Comparison of ENCODE assay signal across 1 cellular context in the genomic region with DNA sequence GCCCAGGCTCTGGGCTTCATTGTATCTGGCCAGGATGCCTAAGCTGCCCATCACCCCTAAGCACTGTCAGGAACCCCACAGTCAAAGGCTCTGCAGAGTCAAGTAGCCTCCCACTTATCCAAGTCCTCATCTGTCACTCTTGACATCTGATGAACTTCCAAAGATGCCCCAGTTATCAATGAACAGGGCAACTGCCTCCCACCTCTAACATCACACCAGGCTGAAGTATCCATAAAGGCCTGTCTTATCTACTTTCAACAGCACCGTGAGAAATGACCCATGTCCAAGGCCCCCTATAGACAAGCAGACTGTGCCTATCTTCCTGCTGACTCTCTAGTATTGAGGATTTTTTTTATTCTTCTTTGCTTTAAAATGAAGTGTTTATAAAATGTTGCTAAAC.
TF ChIP-seq lines count a peak whose summit lies in the region.

No MANE protein-coding gene starts in this region.

TF ChIP-seq in K562, 482 proteins besides CTCF, POLR2A, EP300 and RAD21 (continued from another document and continues in another):
- TF ChIP-seq, protein P1, sequence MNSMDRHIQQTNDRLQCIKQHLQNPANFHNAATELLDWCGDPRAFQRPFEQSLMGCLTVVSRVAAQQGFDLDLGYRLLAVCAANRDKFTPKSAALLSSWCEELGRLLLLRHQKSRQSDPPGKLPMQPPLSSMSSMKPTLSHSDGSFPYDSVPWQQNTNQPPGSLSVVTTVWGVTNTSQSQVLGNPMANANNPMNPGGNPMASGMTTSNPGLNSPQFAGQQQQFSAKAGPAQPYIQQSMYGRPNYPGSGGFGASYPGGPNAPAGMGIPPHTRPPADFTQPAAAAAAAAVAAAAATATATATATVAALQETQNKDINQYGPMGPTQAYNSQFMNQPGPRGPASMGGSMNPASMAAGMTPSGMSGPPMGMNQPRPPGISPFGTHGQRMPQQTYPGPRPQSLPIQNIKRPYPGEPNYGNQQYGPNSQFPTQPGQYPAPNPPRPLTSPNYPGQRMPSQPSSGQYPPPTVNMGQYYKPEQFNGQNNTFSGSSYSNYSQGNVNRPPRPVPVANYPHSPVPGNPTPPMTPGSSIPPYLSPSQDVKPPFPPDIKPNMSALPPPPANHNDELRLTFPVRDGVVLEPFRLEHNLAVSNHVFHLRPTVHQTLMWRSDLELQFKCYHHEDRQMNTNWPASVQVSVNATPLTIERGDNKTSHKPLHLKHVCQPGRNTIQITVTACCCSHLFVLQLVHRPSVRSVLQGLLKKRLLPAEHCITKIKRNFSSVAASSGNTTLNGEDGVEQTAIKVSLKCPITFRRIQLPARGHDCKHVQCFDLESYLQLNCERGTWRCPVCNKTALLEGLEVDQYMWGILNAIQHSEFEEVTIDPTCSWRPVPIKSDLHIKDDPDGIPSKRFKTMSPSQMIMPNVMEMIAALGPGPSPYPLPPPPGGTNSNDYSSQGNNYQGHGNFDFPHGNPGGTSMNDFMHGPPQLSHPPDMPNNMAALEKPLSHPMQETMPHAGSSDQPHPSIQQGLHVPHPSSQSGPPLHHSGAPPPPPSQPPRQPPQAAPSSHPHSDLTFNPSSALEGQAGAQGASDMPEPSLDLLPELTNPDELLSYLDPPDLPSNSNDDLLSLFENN (IDR thresholded peaks at IDR 0.05; ENCODE audit: low read depth in 2 of 2, low read length in 2 of 2), result no peak
- TF ChIP-seq ZNF24 (IDR thresholded peaks at IDR 0.05) (no peak), RB1 (IDR thresholded peaks at IDR 0.05; ENCODE audit: low read depth) (no peak), SMARCA5 (IDR thresholded peaks at IDR 0.05) (no peak), C11orf30 (IDR thresholded peaks at IDR 0.05; ENCODE audit: low read depth) (no peak), ESRRA (IDR thresholded peaks at IDR 0.05; ENCODE audit: borderline replicate concordance, low read depth) (no peak), COPS2 (conservative IDR thresholded peaks at IDR 0.05) (no peak), RBBP5 (IDR thresholded peaks at IDR 0.05; ENCODE audit: borderline replicate concordance, insufficient read depth, low read length, poor library complexity, severe bottlenecking) (no peak), U2AF1 (optimal IDR thresholded peaks at IDR 0.05; ENCODE audit: low read depth, low read length) (no peak), NCOA4 (IDR thresholded peaks at IDR 0.05; ENCODE audit: partially characterized antibody) (no peak), YY1 (IDR thresholded peaks at IDR 0.05; ENCODE audit: borderline replicate concordance in 1 of 3, control insufficient read depth in 1 of 3, extremely low read depth in 1 of 3, insufficient read depth in 3 of 3, insufficient read length in 1 of 3, insufficient replicate concordance in 2 of 3, low read depth in 1 of 3, low read length in 2 of 3) (no peak), ZC3H11A (IDR thresholded peaks at IDR 0.05; ENCODE audit: low read depth, low read length) (no peak), SETDB1 (IDR thresholded peaks at IDR 0.05; ENCODE audit: low read length) (no peak), POLR2H (tag; IDR thresholded peaks at IDR 0.05; ENCODE audit: low read depth) (no peak), ETV6 (IDR thresholded peaks at IDR 0.05; ENCODE audit: borderline replicate concordance in 1 of 2, low read depth in 2 of 2, low read length in 1 of 2) (no peak), ETV6 (CRISPR knock-in tag; IDR thresholded peaks at IDR 0.05; ENCODE audit: borderline replicate concordance) (no peak), ZNF212 (CRISPR knock-in tag; IDR thresholded peaks at IDR 0.05) (no peak), ZNF699 (CRISPR knock-in tag; IDR thresholded peaks at IDR 0.05; ENCODE audit: insufficient replicate concordance) (no peak), ZNF3 (CRISPR knock-in tag; IDR thresholded peaks at IDR 0.05) (no peak), NR4A1 (CRISPR knock-in tag; IDR thresholded peaks at IDR 0.05) (no peak), NR4A1 (tag; IDR thresholded peaks at IDR 0.05) (no peak), NCOR1 (IDR thresholded peaks at IDR 0.05) (peak; percentile 85), ZFX (CRISPR knock-in tag; IDR thresholded peaks at IDR 0.05) (no peak), ZNF133 (CRISPR knock-in tag; IDR thresholded peaks at IDR 0.05) (no peak), TBP (optimal IDR thresholded peaks at IDR 0.05; ENCODE audit: low read depth, low read length) (no peak), ZNF316 (IDR thresholded peaks at IDR 0.05) (no peak), RCOR1 (IDR thresholded peaks at IDR 0.05; ENCODE audit: borderline replicate concordance in 1 of 2, low read depth in 2 of 2, low read length in 2 of 2) (peak in 1 of 2 experiments; percentile 43; a peak in 2 of 4 replicates), KHSRP (IDR thresholded peaks at IDR 0.05) (no peak), PML (IDR thresholded peaks at IDR 0.05; ENCODE audit: low read length) (peak; percentile 46; the same call in 1 of the 2 replicates), SMARCE1 (IDR thresholded peaks at IDR 0.05) (0 out of 2 replicates have a peak, but pooled peaks have one; percentile 43), ZNF778 (CRISPR knock-in tag; IDR thresholded peaks at IDR 0.05) (no peak), ZNF174 (CRISPR knock-in tag; IDR thresholded peaks at IDR 0.05) (no peak), MECOM (CRISPR knock-in tag; IDR thresholded peaks at IDR 0.05) (0 out of 2 replicates have a peak, but pooled peaks have one; percentile 54), MTF1 (CRISPR knock-in tag; IDR thresholded peaks at IDR 0.05; ENCODE audit: borderline replicate concordance) (no peak), NR2C1 (IDR thresholded peaks at IDR 0.05) (no peak), NR2C1 (tag; IDR thresholded peaks at IDR 0.05) (0 out of 2 replicates have a peak, but pooled peaks have one; percentile 13), RBM25 (IDR thresholded peaks at IDR 0.05; ENCODE audit: low read depth, low read length, severe bottlenecking) (no peak), SMAD4 (CRISPR knock-in tag; conservative IDR thresholded peaks at IDR 0.05) (no peak), NRF1 (conservative IDR thresholded peaks at IDR 0.05 in 1 of 2, IDR thresholded peaks at IDR 0.05 in 1 of 2) (no peak), XRCC4 (IDR thresholded peaks at IDR 0.05; ENCODE audit: extremely low read depth, insufficient read depth, insufficient read length) (no peak), ELF1 (tag; IDR thresholded peaks at IDR 0.05) (no peak), KDM5B (IDR thresholded peaks at IDR 0.05; ENCODE audit: insufficient replicate concordance, low read depth, low read length) (no peak), CXXC5 (CRISPR knock-in tag; IDR thresholded peaks at IDR 0.05) (peak; percentile 71)
- TF ChIP-seq, protein P2, sequence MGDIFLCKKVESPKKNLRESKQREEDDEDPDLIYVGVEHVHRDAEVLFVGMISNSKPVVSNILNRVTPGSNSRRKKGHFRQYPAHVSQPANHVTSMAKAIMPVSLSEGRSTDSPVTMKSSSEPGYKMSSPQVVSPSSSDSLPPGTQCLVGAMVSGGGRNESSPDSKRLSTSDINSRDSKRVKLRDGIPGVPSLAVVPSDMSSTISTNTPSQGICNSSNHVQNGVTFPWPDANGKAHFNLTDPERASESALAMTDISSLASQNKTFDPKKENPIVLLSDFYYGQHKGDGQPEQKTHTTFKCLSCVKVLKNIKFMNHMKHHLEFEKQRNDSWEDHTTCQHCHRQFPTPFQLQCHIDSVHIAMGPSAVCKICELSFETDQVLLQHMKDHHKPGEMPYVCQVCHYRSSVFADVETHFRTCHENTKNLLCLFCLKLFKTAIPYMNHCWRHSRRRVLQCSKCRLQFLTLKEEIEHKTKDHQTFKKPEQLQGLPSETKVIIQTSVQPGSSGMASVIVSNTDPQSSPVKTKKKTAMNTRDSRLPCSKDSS (IDR thresholded peaks at IDR 0.05; ENCODE audit: low read depth, partially characterized antibody), result no peak
- TF ChIP-seq, protein P3, sequence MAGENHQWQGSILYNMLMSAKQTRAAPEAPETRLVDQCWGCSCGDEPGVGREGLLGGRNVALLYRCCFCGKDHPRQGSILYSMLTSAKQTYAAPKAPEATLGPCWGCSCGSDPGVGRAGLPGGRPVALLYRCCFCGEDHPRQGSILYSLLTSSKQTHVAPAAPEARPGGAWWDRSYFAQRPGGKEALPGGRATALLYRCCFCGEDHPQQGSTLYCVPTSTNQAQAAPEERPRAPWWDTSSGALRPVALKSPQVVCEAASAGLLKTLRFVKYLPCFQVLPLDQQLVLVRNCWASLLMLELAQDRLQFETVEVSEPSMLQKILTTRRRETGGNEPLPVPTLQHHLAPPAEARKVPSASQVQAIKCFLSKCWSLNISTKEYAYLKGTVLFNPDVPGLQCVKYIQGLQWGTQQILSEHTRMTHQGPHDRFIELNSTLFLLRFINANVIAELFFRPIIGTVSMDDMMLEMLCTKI (IDR thresholded peaks at IDR 0.05; ENCODE audit: partially characterized antibody), result no peak
- TF ChIP-seq, protein P4, sequence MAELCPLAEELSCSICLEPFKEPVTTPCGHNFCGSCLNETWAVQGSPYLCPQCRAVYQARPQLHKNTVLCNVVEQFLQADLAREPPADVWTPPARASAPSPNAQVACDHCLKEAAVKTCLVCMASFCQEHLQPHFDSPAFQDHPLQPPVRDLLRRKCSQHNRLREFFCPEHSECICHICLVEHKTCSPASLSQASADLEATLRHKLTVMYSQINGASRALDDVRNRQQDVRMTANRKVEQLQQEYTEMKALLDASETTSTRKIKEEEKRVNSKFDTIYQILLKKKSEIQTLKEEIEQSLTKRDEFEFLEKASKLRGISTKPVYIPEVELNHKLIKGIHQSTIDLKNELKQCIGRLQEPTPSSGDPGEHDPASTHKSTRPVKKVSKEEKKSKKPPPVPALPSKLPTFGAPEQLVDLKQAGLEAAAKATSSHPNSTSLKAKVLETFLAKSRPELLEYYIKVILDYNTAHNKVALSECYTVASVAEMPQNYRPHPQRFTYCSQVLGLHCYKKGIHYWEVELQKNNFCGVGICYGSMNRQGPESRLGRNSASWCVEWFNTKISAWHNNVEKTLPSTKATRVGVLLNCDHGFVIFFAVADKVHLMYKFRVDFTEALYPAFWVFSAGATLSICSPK (IDR thresholded peaks at IDR 0.05; ENCODE audit: borderline replicate concordance), result no peak
- TF ChIP-seq, protein P5, sequence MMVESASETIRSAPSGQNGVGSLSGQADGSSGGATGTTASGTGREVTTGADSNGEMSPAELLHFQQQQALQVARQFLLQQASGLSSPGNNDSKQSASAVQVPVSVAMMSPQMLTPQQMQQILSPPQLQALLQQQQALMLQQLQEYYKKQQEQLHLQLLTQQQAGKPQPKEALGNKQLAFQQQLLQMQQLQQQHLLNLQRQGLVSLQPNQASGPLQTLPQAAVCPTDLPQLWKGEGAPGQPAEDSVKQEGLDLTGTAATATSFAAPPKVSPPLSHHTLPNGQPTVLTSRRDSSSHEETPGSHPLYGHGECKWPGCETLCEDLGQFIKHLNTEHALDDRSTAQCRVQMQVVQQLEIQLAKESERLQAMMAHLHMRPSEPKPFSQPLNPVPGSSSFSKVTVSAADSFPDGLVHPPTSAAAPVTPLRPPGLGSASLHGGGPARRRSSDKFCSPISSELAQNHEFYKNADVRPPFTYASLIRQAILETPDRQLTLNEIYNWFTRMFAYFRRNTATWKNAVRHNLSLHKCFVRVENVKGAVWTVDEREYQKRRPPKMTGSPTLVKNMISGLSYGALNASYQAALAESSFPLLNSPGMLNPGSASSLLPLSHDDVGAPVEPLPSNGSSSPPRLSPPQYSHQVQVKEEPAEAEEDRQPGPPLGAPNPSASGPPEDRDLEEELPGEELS (CRISPR knock-in tag; IDR thresholded peaks at IDR 0.05; ENCODE audit: borderline replicate concordance), result no peak
- TF ChIP-seq, protein P6, sequence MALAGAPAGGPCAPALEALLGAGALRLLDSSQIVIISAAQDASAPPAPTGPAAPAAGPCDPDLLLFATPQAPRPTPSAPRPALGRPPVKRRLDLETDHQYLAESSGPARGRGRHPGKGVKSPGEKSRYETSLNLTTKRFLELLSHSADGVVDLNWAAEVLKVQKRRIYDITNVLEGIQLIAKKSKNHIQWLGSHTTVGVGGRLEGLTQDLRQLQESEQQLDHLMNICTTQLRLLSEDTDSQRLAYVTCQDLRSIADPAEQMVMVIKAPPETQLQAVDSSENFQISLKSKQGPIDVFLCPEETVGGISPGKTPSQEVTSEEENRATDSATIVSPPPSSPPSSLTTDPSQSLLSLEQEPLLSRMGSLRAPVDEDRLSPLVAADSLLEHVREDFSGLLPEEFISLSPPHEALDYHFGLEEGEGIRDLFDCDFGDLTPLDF (CRISPR knock-in tag; IDR thresholded peaks at IDR 0.05), result no peak
- TF ChIP-seq, protein P7, sequence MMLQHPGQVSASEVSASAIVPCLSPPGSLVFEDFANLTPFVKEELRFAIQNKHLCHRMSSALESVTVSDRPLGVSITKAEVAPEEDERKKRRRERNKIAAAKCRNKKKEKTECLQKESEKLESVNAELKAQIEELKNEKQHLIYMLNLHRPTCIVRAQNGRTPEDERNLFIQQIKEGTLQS (IDR thresholded peaks at IDR 0.05), result no peak
- TF ChIP-seq, protein P7 (CRISPR knock-in tag; conservative IDR thresholded peaks at IDR 0.05), result no peak
- TF ChIP-seq, protein P8, sequence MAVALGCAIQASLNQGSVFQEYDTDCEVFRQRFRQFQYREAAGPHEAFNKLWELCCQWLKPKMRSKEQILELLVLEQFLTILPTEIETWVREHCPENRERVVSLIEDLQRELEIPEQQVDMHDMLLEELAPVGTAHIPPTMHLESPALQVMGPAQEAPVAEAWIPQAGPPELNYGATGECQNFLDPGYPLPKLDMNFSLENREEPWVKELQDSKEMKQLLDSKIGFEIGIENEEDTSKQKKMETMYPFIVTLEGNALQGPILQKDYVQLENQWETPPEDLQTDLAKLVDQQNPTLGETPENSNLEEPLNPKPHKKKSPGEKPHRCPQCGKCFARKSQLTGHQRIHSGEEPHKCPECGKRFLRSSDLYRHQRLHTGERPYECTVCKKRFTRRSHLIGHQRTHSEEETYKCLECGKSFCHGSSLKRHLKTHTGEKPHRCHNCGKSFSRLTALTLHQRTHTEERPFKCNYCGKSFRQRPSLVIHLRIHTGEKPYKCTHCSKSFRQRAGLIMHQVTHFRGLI (CRISPR knock-in tag; IDR thresholded peaks at IDR 0.05), result no peak
- TF ChIP-seq, protein P9, sequence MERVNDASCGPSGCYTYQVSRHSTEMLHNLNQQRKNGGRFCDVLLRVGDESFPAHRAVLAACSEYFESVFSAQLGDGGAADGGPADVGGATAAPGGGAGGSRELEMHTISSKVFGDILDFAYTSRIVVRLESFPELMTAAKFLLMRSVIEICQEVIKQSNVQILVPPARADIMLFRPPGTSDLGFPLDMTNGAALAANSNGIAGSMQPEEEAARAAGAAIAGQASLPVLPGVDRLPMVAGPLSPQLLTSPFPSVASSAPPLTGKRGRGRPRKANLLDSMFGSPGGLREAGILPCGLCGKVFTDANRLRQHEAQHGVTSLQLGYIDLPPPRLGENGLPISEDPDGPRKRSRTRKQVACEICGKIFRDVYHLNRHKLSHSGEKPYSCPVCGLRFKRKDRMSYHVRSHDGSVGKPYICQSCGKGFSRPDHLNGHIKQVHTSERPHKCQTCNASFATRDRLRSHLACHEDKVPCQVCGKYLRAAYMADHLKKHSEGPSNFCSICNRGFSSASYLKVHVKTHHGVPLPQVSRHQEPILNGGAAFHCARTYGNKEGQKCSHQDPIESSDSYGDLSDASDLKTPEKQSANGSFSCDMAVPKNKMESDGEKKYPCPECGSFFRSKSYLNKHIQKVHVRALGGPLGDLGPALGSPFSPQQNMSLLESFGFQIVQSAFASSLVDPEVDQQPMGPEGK (CRISPR knock-in tag; IDR thresholded peaks at IDR 0.05; ENCODE audit: borderline replicate concordance), result no peak
